24 cellular contexts compared by ENCODE assay signal in the genomic region with DNA sequence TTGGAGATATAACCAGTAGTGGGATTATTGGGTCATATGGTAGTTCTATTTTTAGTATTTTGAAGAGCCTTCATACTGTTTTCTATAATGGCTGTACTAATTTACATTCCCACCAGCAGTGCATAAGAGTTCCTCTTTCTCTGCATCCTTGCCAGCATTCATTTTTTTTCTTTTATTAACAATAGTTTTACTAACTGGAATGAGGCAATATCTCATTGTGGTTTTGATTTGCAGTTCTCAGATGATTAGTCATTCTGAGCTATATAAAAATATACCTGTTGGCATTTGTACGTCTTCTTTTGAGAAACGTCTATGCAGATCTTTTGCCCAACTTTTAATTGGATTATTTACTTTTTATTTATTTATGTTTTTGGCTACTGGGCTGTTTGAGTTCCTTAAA.
"Had no signal": no experiment of that assay in that cellular context is flagged by ENCODE, and none has a peak within 500 bp of the region (broad histone marks: within the 10 kb centered on the region; RNA-seq: fewer than 3 reads in every experiment).

No MANE protein-coding gene starts in this region.

- DNase-seq: activated CD4-positive, alpha-beta memory T cell treated with anti-CD3 and anti-CD28 coated beads for 36 hours; activated CD4-positive, alpha-beta T cell treated with anti-CD3 and anti-CD28 coated beads for 36 hours; activated CD4-positive, alpha-beta T cell treated with anti-CD3 and anti-CD28 coated beads, Interleukin-2, amount 10 ng/mL, durations not matched to agents 24 days and 14 days; activated CD4-positive, CD25-positive, alpha-beta regulatory T cell; activated CD4-positive, CD25-positive, alpha-beta regulatory T cell treated with anti-CD3 and anti-CD28 coated beads, Interleukin-2, amount 50 U/mL, for 72 hours; activated CD8-positive, alpha-beta memory T cell treated with anti-CD3 and anti-CD28 coated beads, Interleukin-2, amount 50 U/mL, for 48 hours; activated gamma-delta T cell; activated naive CD4-positive, alpha-beta T cell; activated naive CD4-positive, alpha-beta T cell treated with anti-CD3 and anti-CD28 coated beads, Interleukin-2, amount 10 ng/mL, durations not matched to agents 7 days and 5 days; activated naive CD8-positive, alpha-beta T cell treated with anti-CD3 and anti-CD28 coated beads, Interleukin-2, amount 10 ng/mL, durations not matched to agents 7 days and 5 days; activated T-cell treated with anti-CD3 and anti-CD28 coated beads for 4 hours; activated T-cell treated with anti-CD3 and anti-CD28 coated beads, Interleukin-2, amount 50 U/mL, for 24 hours; activated T-cell treated with anti-CD3 and anti-CD28 coated beads, Interleukin-2, amount 50 U/mL, for 72 hours; amniotic stem cell; anterior cingulate cortex; brain microvascular endothelial cell; central memory CD4-positive, alpha-beta T cell; cerebellar nuclear complex; colonic mucosa; effector CD8-positive, alpha-beta T cell; foreskin fibroblast; head of caudate nucleus; hippocampal formation; T1000 had no signal

- H3K27ac ChIP-seq: brain microvascular endothelial cell, colonic mucosa had no signal
